In the genomic region with DNA sequence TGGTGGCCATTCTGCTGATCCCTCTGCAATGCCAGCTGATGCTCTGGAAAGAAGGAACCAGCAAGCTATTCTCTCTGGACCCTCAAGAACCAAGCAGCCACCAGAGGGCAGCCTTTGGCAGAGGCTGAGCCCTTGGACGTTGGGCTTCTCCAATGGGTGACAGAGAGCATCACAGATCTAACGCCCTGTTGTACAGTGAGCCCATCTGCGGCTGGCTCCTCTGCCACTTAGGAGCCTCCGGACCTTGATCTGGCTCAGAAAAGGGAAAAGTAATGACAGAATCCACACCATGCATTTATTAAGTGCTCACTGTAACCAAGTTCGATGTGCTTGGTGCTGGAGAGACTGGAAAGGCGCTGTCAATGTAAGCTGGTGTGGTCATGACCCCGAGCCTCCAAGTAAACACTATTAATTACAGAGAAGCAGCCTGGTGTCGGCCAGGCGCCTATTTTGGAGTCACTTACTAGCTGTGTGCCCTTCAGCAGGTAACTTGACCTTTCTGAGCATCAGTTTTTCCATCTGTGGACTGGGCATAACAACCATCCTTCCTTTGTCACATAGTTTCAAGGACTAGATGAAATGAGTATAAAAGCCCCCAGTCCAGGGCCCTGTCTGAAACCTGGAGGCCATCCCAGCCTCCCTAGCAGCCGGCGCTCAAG, we compare ENCODE assay signal across 8 cellular contexts. TPM values are rescaled to one million over a fixed set of nuclear protein-coding genes. Genes with fewer than 3 reads are reported as not detected.
DNase-seq lines count a peak whose midpoint lies in the region; ATAC-seq and TF ChIP-seq lines count a peak whose summit lies in the region.

No MANE protein-coding gene starts in this region.

- H3F3A ChIP-seq in MM.1S (ENCODE audit: insufficient read depth, low read length) (no peaks in the 10 kb centered on the region), neural cell (ENCODE audit: insufficient read depth, low read length, poor library complexity, severe bottlenecking) (no peaks in the 10 kb centered on the region)

- H3K9me3 ChIP-seq in MM.1S (replicated peaks; ENCODE audit: insufficient read depth, low read length), result no peaks in the 10 kb centered on the region
- H3K9me3 ChIP-seq in neural cell (ENCODE audit: low read length), result no peaks in the 10 kb centered on the region
- H3K9me3 ChIP-seq in stomach, result no peaks in the 10 kb centered on the region

- DNase-seq in DMS79 treated with DMSO at 0.1 percent for 48 hours (lab: John Stamatoyannopoulos, UW) (peak; percentile 89), MM.1S (peak; percentile 66), RWPE1 (ENCODE audit: low spot score) (peak; percentile 54), fibroblast of peridontal ligament (ENCODE audit: extremely low read depth) (peak; percentile 88), stomach (peak; percentile 93)
- peak; percentile 82 to 83 for DNase-seq in activated T-cell treated with anti-CD3 and anti-CD28 coated beads, Interleukin-2, amount 50 U/mL, for 72 hours

- H3K27ac Mint-ChIP-seq in activated T-cell treated with anti-CD3 and anti-CD28 coated beads, Interleukin-2, amount 50 U/mL, for 72 hours, result peak overlapping the region; percentile 88

- no peaks in the 10 kb centered on the region for H3K9me2 ChIP-seq in MM.1S (replicated peaks; ENCODE audit: insufficient read depth, low read length)
- no peaks in the 10 kb centered on the region for H3K9me2 ChIP-seq in neural cell (ENCODE audit: insufficient read depth, low read length)

- no peak overlapping the region for H3K4me3 Mint-ChIP-seq in activated T-cell treated with anti-CD3 and anti-CD28 coated beads, Interleukin-2, amount 50 U/mL, for 72 hours

- no peaks in the 10 kb centered on the region for H3K79me2 ChIP-seq in MM.1S (ENCODE audit: low read length)
- no peaks in the 10 kb centered on the region for H3K79me2 ChIP-seq in neural cell (replicated peaks; ENCODE audit: insufficient read depth, low read length)

- H3K36me3 Mint-ChIP-seq in activated T-cell treated with anti-CD3 and anti-CD28 coated beads, Interleukin-2, amount 50 U/mL, for 72 hours (ENCODE audit: insufficient read depth in 2 of 2), result peaks cover 8 to 22% of the 10 kb centered on the region in 2 donors

- no peaks in the 10 kb centered on the region for H3K9me3 Mint-ChIP-seq in activated T-cell treated with anti-CD3 and anti-CD28 coated beads, Interleukin-2, amount 50 U/mL, for 72 hours

- no peak for TF ChIP-seq POLR2A in stomach (IDR thresholded peaks at IDR 0.05)

- H3K36me3 ChIP-seq in MM.1S (replicated peaks; ENCODE audit: insufficient read depth, low read length) (no peaks in the 10 kb centered on the region), neural cell (ENCODE audit: insufficient read depth, low read length) (no peaks in the 10 kb centered on the region), stomach (peaks cover 39 to 97% (median 89%) of the 10 kb centered on the region in 4 donors)

- POLR2A ChIA-PET in RWPE1 (lab: Yijun Ruan, JAX; ENCODE audit: low non-redundant PET), result interaction anchor here (0.6 kb wide), 1 partner anchor 96 kb away, joined by 5 read pairs; no protein-coding TSS in a partner anchor

- CTCF ChIA-PET in RWPE1 (lab: Yijun Ruan, JAX), result interaction anchor here (0.5 to 6.1 kb wide), 26 partner anchors 9 to 664 kb away, joined by 3 to 104 read pairs (median 3); no protein-coding TSS in a partner anchor

- H3K9ac ChIP-seq in MM.1S (ENCODE audit: low read length) (no peak overlapping the region), neural cell (ENCODE audit: low read length) (no peak overlapping the region)

- TF ChIP-seq EP300 in neural cell (conservative IDR thresholded peaks at IDR 0.05; ENCODE audit: poor library complexity, severe bottlenecking), result no peak
- no peak for TF ChIP-seq EP300 in stomach (IDR thresholded peaks at IDR 0.05)

- peak; percentile 54 to 57 for ATAC-seq in activated T-cell treated with anti-CD3 and anti-CD28 coated beads, Interleukin-2, amount 50 U/mL, for 72 hours (replicated peaks in 1 of 2)
- no peak for ATAC-seq in HG02610 (IDR thresholded peaks at IDR 0.05; ENCODE audit: unreplicated experiment)

- no peak overlapping the region for H3K4me2 ChIP-seq in MM.1S (ENCODE audit: low read depth, low read length)
- no peak overlapping the region for H3K4me2 ChIP-seq in neural cell (ENCODE audit: low read length)

- H3K4me3 ChIP-seq in MM.1S (ENCODE audit: low read length) (no peak overlapping the region), neural cell (ENCODE audit: low read length) (no peak overlapping the region), stomach (no peak overlapping the region)

- TF ChIP-seq CTCF in MM.1S (IDR thresholded peaks at IDR 0.05; ENCODE audit: low read length), result peak; percentile 77
- TF ChIP-seq CTCF in RWPE1 (conservative IDR thresholded peaks at IDR 0.05; ENCODE audit: low read depth), result peak; percentile 79
- TF ChIP-seq CTCF in neural cell (IDR thresholded peaks at IDR 0.05; ENCODE audit: poor library complexity, severe bottlenecking), result peak; percentile 88
- TF ChIP-seq CTCF in stomach (IDR thresholded peaks at IDR 0.05), result peak in 5 of 7 experiments; percentile 68 to 89 (median 83)

- H4K20me1 ChIP-seq in MM.1S (ENCODE audit: insufficient read depth, low read length) (no peaks in the 10 kb centered on the region), neural cell (ENCODE audit: insufficient read depth) (no peaks in the 10 kb centered on the region)

- H2AFZ ChIP-seq in MM.1S (ENCODE audit: low read length) (no peak overlapping the region), neural cell (ENCODE audit: low read depth, low read length) (no peak overlapping the region)

- H3K27me3 ChIP-seq in MM.1S (replicated peaks; ENCODE audit: insufficient read depth, low read length) (no peaks in the 10 kb centered on the region), neural cell (ENCODE audit: insufficient read depth, low read depth, low read length) (no peaks in the 10 kb centered on the region), stomach (no peaks in the 10 kb centered on the region)

- H3K27ac ChIP-seq in MM.1S (ENCODE audit: low read length) (no peak overlapping the region), RWPE1 (peak overlapping the region; percentile 77; the same call in 1 of the 2 replicates), neural cell (ENCODE audit: low read length) (no peak overlapping the region), stomach (peak overlapping the region; percentile 1 to 79 (median 68))

- intact Hi-C loops in stomach (cut with DNase I; ENCODE audit: low total_unique reads), result loop anchor here (5.0 kb wide), 1 partner anchor 112 kb away; no protein-coding TSS in a partner anchor

- 41 to 57% (median 55%) methylated on average over 11 of the region's 11 CpGs for WGBS in stomach, 5 donors

- TF ChIP-seq RAD21 in neural cell (conservative IDR thresholded peaks at IDR 0.05), result peak; percentile 93

- H3K4me1 ChIP-seq in MM.1S (ENCODE audit: low read length), result no peaks in the 10 kb centered on the region
- peaks cover 26 to 51% (median 45%) of the 10 kb centered on the region in 4 donors for H3K4me1 ChIP-seq in stomach

- no peaks in the 10 kb centered on the region for H3K27me3 Mint-ChIP-seq in activated T-cell treated with anti-CD3 and anti-CD28 coated beads, Interleukin-2, amount 50 U/mL, for 72 hours (ENCODE audit: low read depth)

- H3K4me1 Mint-ChIP-seq in activated T-cell treated with anti-CD3 and anti-CD28 coated beads, Interleukin-2, amount 50 U/mL, for 72 hours (ENCODE audit: low read depth), result peaks cover 54% of the 10 kb centered on the region

TF ChIP-seq in neural cell, 6 proteins besides CTCF, POLR2A, EP300 and RAD21:
- TF ChIP-seq MXI1 (conservative IDR thresholded peaks at IDR 0.05; ENCODE audit: poor library complexity, severe bottlenecking), result no peak
- TF ChIP-seq TAF1 (IDR thresholded peaks at IDR 0.05; ENCODE audit: low read depth), result no peak
- TF ChIP-seq, protein P1, sequence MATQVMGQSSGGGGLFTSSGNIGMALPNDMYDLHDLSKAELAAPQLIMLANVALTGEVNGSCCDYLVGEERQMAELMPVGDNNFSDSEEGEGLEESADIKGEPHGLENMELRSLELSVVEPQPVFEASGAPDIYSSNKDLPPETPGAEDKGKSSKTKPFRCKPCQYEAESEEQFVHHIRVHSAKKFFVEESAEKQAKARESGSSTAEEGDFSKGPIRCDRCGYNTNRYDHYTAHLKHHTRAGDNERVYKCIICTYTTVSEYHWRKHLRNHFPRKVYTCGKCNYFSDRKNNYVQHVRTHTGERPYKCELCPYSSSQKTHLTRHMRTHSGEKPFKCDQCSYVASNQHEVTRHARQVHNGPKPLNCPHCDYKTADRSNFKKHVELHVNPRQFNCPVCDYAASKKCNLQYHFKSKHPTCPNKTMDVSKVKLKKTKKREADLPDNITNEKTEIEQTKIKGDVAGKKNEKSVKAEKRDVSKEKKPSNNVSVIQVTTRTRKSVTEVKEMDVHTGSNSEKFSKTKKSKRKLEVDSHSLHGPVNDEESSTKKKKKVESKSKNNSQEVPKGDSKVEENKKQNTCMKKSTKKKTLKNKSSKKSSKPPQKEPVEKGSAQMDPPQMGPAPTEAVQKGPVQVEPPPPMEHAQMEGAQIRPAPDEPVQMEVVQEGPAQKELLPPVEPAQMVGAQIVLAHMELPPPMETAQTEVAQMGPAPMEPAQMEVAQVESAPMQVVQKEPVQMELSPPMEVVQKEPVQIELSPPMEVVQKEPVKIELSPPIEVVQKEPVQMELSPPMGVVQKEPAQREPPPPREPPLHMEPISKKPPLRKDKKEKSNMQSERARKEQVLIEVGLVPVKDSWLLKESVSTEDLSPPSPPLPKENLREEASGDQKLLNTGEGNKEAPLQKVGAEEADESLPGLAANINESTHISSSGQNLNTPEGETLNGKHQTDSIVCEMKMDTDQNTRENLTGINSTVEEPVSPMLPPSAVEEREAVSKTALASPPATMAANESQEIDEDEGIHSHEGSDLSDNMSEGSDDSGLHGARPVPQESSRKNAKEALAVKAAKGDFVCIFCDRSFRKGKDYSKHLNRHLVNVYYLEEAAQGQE (IDR thresholded peaks at IDR 0.05; ENCODE audit: borderline replicate concordance), result no peak
- TF ChIP-seq EZH2 (IDR thresholded peaks at IDR 0.05; ENCODE audit: borderline replicate concordance, insufficient read depth, low read length, poor library complexity, severe bottlenecking), result no peak
- TF ChIP-seq SMC3 (conservative IDR thresholded peaks at IDR 0.05; ENCODE audit: poor library complexity), result peak; percentile 98
- no peak for TF ChIP-seq POLR2AphosphoS5 (IDR thresholded peaks at IDR 0.05)

RNA-seq across cellular contexts. Expression of a gene that starts 34.9 kb away (rescaled TPM):
- 100 to 1,000 TPM; 159 to 193 TPM for total RNA-seq in activated T-cell treated with anti-CD3 and anti-CD28 coated beads, Interleukin-2, amount 50 U/mL, for 72 hours
- polyA plus RNA-seq in neural cell, result 7.8 and 10.1 TPM in 2 replicates
- polyA minus RNA-seq in neural cell, result 13.9 and 15.5 TPM in 2 replicates
- 100 to 1,000 TPM in 2 of 5 donors, 10 to 100 TPM in 3; 40.2 to 574 (median 71.4) TPM for total RNA-seq in stomach
- polyA plus RNA-seq in stomach, result 10 to 100 TPM; 17.6 to 30.9 (median 25.4) TPM

Comparison
In these comparisons a context has a peak if more than half of its experiments do, and no peak if none do; other contexts are left out.
1. H3K27ac ChIP-seq: peak in RWPE1 (single experiment) and stomach (5 of 5); none in MM.1S (single experiment) and neural cell (single experiment).
2. Peak in every context shown above with its lines, with median percentiles within 50 percentile points of each other: DNase-seq and CTCF ChIP-seq.